1 cellular context compared by ENCODE assay signal in the genomic region with DNA sequence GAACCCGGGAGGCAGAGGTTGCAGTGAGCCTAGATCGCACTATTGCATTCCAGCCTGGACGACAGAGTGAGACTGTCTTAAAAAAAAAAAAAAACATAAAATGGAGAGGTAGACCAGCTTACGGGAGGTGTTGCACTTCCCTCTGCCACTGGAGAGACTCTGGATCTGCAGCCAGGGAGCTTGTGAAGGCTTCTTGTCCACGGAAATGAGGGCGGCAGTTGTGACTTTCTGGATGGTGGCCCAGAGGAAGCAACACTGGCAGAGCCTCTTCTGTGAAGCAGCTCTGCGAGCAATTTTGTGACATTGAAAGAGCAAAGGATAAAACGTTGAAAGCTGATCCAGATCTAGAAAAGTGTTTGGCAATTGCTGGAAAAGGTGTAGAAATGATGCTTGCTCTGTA.
TF ChIP-seq lines count a peak whose summit lies in the region.

No MANE protein-coding gene starts in this region.

TF ChIP-seq in IMR-90, 13 proteins besides CTCF, POLR2A, EP300 and RAD21:
- TF ChIP-seq RFX5 (IDR thresholded peaks at IDR 0.05; ENCODE audit: low read depth, low read length) (no peak), MAZ (IDR thresholded peaks at IDR 0.05; ENCODE audit: borderline replicate concordance, low read depth, low read length) (no peak), FOS (IDR thresholded peaks at IDR 0.05; ENCODE audit: low read depth, low read length) (no peak), CHD1 (IDR thresholded peaks at IDR 0.05; ENCODE audit: low read depth, low read length) (no peak), BHLHE40 (IDR thresholded peaks at IDR 0.05; ENCODE audit: low read depth, low read length) (no peak), ELK1 (IDR thresholded peaks at IDR 0.05; ENCODE audit: borderline replicate concordance, low read depth, low read length) (no peak), NFE2L2 (IDR thresholded peaks at IDR 0.05; ENCODE audit: low read depth, low read length) (no peak), SMC3 (IDR thresholded peaks at IDR 0.05; ENCODE audit: low read depth, low read length) (no peak), MAFK (IDR thresholded peaks at IDR 0.05; ENCODE audit: low read depth, low read length) (no peak), RCOR1 (IDR thresholded peaks at IDR 0.05; ENCODE audit: insufficient replicate concordance, low read length) (no peak), CEBPB (IDR thresholded peaks at IDR 0.05; ENCODE audit: low read depth, low read length) (no peak), MXI1 (IDR thresholded peaks at IDR 0.05; ENCODE audit: borderline replicate concordance, low read depth, low read length) (no peak)
- TF ChIP-seq, protein P1, sequence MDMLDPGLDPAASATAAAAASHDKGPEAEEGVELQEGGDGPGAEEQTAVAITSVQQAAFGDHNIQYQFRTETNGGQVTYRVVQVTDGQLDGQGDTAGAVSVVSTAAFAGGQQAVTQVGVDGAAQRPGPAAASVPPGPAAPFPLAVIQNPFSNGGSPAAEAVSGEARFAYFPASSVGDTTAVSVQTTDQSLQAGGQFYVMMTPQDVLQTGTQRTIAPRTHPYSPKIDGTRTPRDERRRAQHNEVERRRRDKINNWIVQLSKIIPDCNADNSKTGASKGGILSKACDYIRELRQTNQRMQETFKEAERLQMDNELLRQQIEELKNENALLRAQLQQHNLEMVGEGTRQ (IDR thresholded peaks at IDR 0.05; ENCODE audit: low read depth, low read length), result no peak
